11 cellular contexts compared by ENCODE assay signal in genomic region chr11:25970726-25971508, GRCh38.
A peak's percentile ranks its signal among the peaks of the same experiment; 100 is the strongest.
DNase-seq lines count a peak whose midpoint lies in the region; ATAC-seq, FAIRE-seq and TF ChIP-seq lines count a peak whose summit lies in the region.
"Had no signal": no experiment of that assay in that cellular context is flagged by ENCODE, and none has a peak within 500 bp of the region (broad histone marks: within the 10 kb centered on the region; RNA-seq: fewer than 3 reads in every experiment).

No MANE protein-coding gene starts in this region.

- H4K5ac ChIP-seq in mesendoderm (ENCODE audit: low read length), result no peak overlapping the region

- H2BK5ac ChIP-seq in mesendoderm (ENCODE audit: low read length), result no peak overlapping the region

- ATAC-seq in HG02678 (IDR thresholded peaks at IDR 0.05; ENCODE audit: unreplicated experiment) (peak; percentile 49), WTC11 (peak; percentile 73), GM18519 (IDR thresholded peaks at IDR 0.05; ENCODE audit: low FRiP score, unreplicated experiment) (no peak)
- ATAC-seq: left colon had no signal

- no peak overlapping the region for H3K18ac ChIP-seq in mesendoderm (ENCODE audit: low read length)

- DNase-seq in D721Med (ENCODE audit: insufficient read length, low spot score) (no peak), WTC11 (ENCODE audit: low spot score) (no peak), mesendoderm (peak; percentile 36), H54 (ENCODE audit: insufficient read length, low spot score) (no peak), NCI-H187 (lab: John Stamatoyannopoulos, UW) (no peak), NCI-H1694 treated with DMSO at 0.1 percent for 48 hours (lab: John Stamatoyannopoulos, UW) (no peak)
- DNase-seq: left colon; occipital lobe; stimulated activated CD4-positive, alpha-beta T cell treated with anti-CD3 and anti-CD28 coated beads, Interleukin-2, amount 100 ng/mL, for 48 hours had no signal

- no peak overlapping the region for H3K4me3 Mint-ChIP-seq in WTC11

- H3K9me3 Mint-ChIP-seq in WTC11, result peaks cover 10% of the 10 kb centered on the region

- H3K4me1 ChIP-seq in mesendoderm (ENCODE audit: control insufficient read depth, low read depth, low read length), result no peaks in the 10 kb centered on the region

- no peaks in the 10 kb centered on the region for H3K27me3 Mint-ChIP-seq in WTC11 (ENCODE audit: low read depth)

- no peak for TF ChIP-seq POLR2A in H54 (IDR thresholded peaks at IDR 0.05; ENCODE audit: low read depth, low read length)

- H2AK5ac ChIP-seq in mesendoderm (ENCODE audit: low read length), result no peak overlapping the region

- H2BK120ac ChIP-seq in mesendoderm (ENCODE audit: low read depth, low read length), result no peak overlapping the region

- no peak overlapping the region for H3K4me3 ChIP-seq in mesendoderm (ENCODE audit: low read length)

- POLR2A ChIA-PET in WTC11 (lab: Charles Lee), result no interaction called here

- H3K36me3 ChIP-seq in mesendoderm (ENCODE audit: control insufficient read depth, insufficient read depth, low read length), result no peaks in the 10 kb centered on the region

- FAIRE-seq in D721Med (lab: Jason Lieb, UNC) (no peak), H54 (lab: Jason Lieb, UNC) (no peak)

- H3K9ac ChIP-seq in mesendoderm (ENCODE audit: low read length), result no peak overlapping the region

- CTCF ChIA-PET in WTC11 (lab: Charles Lee), result no interaction called here

- no peak overlapping the region for H3K56ac ChIP-seq in mesendoderm (ENCODE audit: low read length)

- H3K4me1 Mint-ChIP-seq in WTC11, result peaks cover 8% of the 10 kb centered on the region

- no peak overlapping the region for H4K8ac ChIP-seq in mesendoderm (ENCODE audit: low read depth, low read length)

- no peak overlapping the region for H3K4me2 ChIP-seq in mesendoderm (ENCODE audit: low read length)

- H3K79me1 ChIP-seq in mesendoderm (ENCODE audit: low read length), result no peaks in the 10 kb centered on the region

- H3K27me3 ChIP-seq in mesendoderm (ENCODE audit: insufficient read depth, low read length, poor library complexity), result no peaks in the 10 kb centered on the region

- no peak overlapping the region for H3K4ac ChIP-seq in mesendoderm (ENCODE audit: low read depth, low read length)

- no peak overlapping the region for H3K23ac ChIP-seq in mesendoderm (ENCODE audit: low read length)

- no CpG with 5 or more reads among the region's 2 CpGs for WGBS in mesendoderm (ENCODE audit: extremely low coverage, insufficient coverage, low lambda C conversion rate)

- H3K27ac ChIP-seq in mesendoderm (ENCODE audit: low read depth, low read length), result no peak overlapping the region

- H3K36me3 Mint-ChIP-seq in WTC11, result peaks cover 6% of the 10 kb centered on the region; the same call in 1 of the 2 replicates

- H3K79me2 ChIP-seq in mesendoderm (ENCODE audit: control insufficient read depth, insufficient read depth, low read length), result no peaks in the 10 kb centered on the region

- H2BK15ac ChIP-seq in mesendoderm (replicated peaks; ENCODE audit: low read depth), result no peak overlapping the region

- TF ChIP-seq CTCF in D721Med (IDR thresholded peaks at IDR 0.05; ENCODE audit: insufficient read depth, missing control alignments) (peak; percentile 18), WTC11 (IDR thresholded peaks at IDR 0.05) (peak; percentile 34)

- H3K27ac Mint-ChIP-seq in WTC11, result no peak overlapping the region; the same call in 1 of the 2 replicates

TF ChIP-seq in WTC11, 78 proteins besides CTCF, POLR2A, EP300 and RAD21 (continues in another document):
- TF ChIP-seq SP1 (CRISPR knock-in tag; conservative IDR thresholded peaks at IDR 0.05), result no peak
- TF ChIP-seq KAT7 (CRISPR knock-in tag; IDR thresholded peaks at IDR 0.05; ENCODE audit: borderline replicate concordance), result no peak
- no peak for TF ChIP-seq MYBL2 (CRISPR knock-in tag; IDR thresholded peaks at IDR 0.05)
- no peak for TF ChIP-seq FOXJ3 (CRISPR knock-in tag; IDR thresholded peaks at IDR 0.05; ENCODE audit: borderline replicate concordance)
- TF ChIP-seq OVOL2 (CRISPR knock-in tag; IDR thresholded peaks at IDR 0.05; ENCODE audit: borderline replicate concordance), result no peak
- no peak for TF ChIP-seq AR (CRISPR knock-in tag; IDR thresholded peaks at IDR 0.05)
- no peak for TF ChIP-seq NR2C2 (CRISPR knock-in tag; IDR thresholded peaks at IDR 0.05)
- no peak for TF ChIP-seq ZNF138 (CRISPR knock-in tag; conservative IDR thresholded peaks at IDR 0.05)
- no peak for TF ChIP-seq ATF3 (CRISPR knock-in tag; conservative IDR thresholded peaks at IDR 0.05)
- no peak for TF ChIP-seq TCF7 (CRISPR knock-in tag; IDR thresholded peaks at IDR 0.05; ENCODE audit: low read depth)
- no peak for TF ChIP-seq IRF2 (CRISPR knock-in tag; IDR thresholded peaks at IDR 0.05; ENCODE audit: borderline replicate concordance, low read depth)
- no peak for TF ChIP-seq CDX4 (CRISPR knock-in tag; IDR thresholded peaks at IDR 0.05; ENCODE audit: borderline replicate concordance)
- no peak for TF ChIP-seq ZMAT4 (CRISPR knock-in tag; IDR thresholded peaks at IDR 0.05)
- TF ChIP-seq EMX1 (CRISPR knock-in tag; IDR thresholded peaks at IDR 0.05), result no peak
- no peak for TF ChIP-seq E2F4 (CRISPR knock-in tag; IDR thresholded peaks at IDR 0.05; ENCODE audit: borderline replicate concordance, low read depth)
- no peak for TF ChIP-seq MAX (CRISPR knock-in tag; IDR thresholded peaks at IDR 0.05)
